7 cellular contexts compared by ENCODE assay signal in genomic region chr11:107973641-107974040, GRCh38. TPM values are rescaled to one million over a fixed set of nuclear protein-coding genes. Genes with fewer than 3 reads are reported as not detected.
"Had no signal": no experiment of that assay in that cellular context is flagged by ENCODE, and none has a peak within 500 bp of the region (broad histone marks: within the 10 kb centered on the region; RNA-seq: fewer than 3 reads in every experiment).

No MANE protein-coding gene starts in this region.

- DNase-seq: GM23248, GOT3, H7, HFFc6, IMR-90 had no signal

- H3K4me3 ChIP-seq: GM23248, HAP-1 had no signal

- H3K36me3 ChIP-seq: HAP-1 had no signal

- H3K9ac ChIP-seq: GM23248 had no signal

- H3K27ac ChIP-seq: GM23248, HL-60 had no signal

- H3K9me3 ChIP-seq: HAP-1 had no signal

- H2AFZ ChIP-seq: GM23248 had no signal

RNA-seq across cellular contexts. Expression of gene RAB39A, which starts 45.4 kb away (rescaled TPM):
- total RNA-seq: GM23248, HFFc6, IMR-90 had no signal
- polyA plus RNA-seq: GM23248, IMR-90 had no signal
